ENCODE assay signal across 9 cellular contexts in the genomic region with DNA sequence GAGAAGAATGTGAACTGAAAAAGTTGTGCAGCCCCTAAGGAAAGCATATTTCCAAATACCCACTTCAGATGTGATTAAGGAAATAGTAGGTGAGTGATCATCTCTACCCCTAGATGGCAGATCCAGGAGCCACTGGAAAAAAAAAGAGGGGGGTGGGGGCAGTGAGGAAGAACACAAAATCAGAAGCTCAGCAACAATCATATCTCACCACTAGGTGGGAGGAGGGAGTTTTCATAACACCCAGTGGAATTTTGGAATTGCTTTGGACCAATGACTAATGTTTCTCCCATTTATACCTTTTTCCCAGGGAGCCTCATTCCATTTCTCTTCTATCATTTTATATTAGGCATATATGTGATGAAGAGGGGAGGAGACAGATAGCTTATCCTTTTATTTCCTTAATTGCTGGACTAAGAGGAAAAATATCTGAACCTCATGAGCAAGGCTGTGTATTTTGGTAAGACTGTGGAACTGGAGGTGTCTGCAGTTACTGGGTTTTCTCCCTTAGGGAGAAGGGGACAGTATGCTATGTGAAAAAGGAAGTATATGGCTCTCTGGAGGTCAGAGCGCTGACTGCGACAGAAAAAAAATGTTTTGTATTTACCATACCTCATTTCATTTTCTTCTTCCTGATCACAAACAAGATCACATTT.
DNase-seq lines count a peak whose midpoint lies in the region; ATAC-seq and TF ChIP-seq lines count a peak whose summit lies in the region.
"Had no signal": no experiment of that assay in that cellular context is flagged by ENCODE, and none has a peak within 500 bp of the region (broad histone marks: within the 10 kb centered on the region; RNA-seq: fewer than 3 reads in every experiment).

No MANE protein-coding gene starts in this region.

- peak; percentile 8 for TF ChIP-seq CTCF in left ventricle myocardium inferior (IDR thresholded peaks at IDR 0.05; ENCODE audit: borderline replicate concordance)
- peak; percentile 72 for TF ChIP-seq CTCF in endothelial cell (IDR thresholded peaks at IDR 0.05; ENCODE audit: unreplicated experiment)
- peak in 1 of 6 experiments; percentile 15 for TF ChIP-seq CTCF in adrenal gland (IDR thresholded peaks at IDR 0.05)

- no peaks in the 10 kb centered on the region for H3K27me3 Mint-ChIP-seq in endothelial cell (ENCODE audit: unreplicated experiment)

- H3K27me3 ChIP-seq in left ventricle myocardium inferior (ENCODE audit: low read depth) (no peaks in the 10 kb centered on the region), adrenal gland (no peaks in the 10 kb centered on the region)

- H3K4me1 Mint-ChIP-seq in endothelial cell (ENCODE audit: unreplicated experiment): peaks cover 5% of the 10 kb centered on the region

- intact Hi-C loops in left ventricle myocardium inferior (cut with micrococcal nuclease): no loop called here
- intact Hi-C loops in left ventricle myocardium superior (cut with micrococcal nuclease): no loop called here
- intact Hi-C loops in adrenal gland (cut with DNase I): no loop called here

- no peak for ATAC-seq in left ventricle myocardium superior
- ATAC-seq in GM21723 (IDR thresholded peaks at IDR 0.05; ENCODE audit: unreplicated experiment): no peak
- no peak for ATAC-seq in GM18511 (IDR thresholded peaks at IDR 0.05; ENCODE audit: unreplicated experiment)
- no peak for ATAC-seq in GM21619 (IDR thresholded peaks at IDR 0.05; ENCODE audit: unreplicated experiment)
- ATAC-seq: mucosa of descending colon had no signal

- 71 to 85% (median 82%) methylated on average over 2 of the region's 2 CpGs for WGBS in adrenal gland, 4 donors

- H3K9me3 Mint-ChIP-seq in endothelial cell (ENCODE audit: unreplicated experiment): no peaks in the 10 kb centered on the region

- H3K36me3 Mint-ChIP-seq in endothelial cell (ENCODE audit: low read depth, unreplicated experiment): no peaks in the 10 kb centered on the region

- peak overlapping the region; percentile 85 for H3K27ac Mint-ChIP-seq in endothelial cell (ENCODE audit: unreplicated experiment)

- H3K9me3 ChIP-seq in left ventricle myocardium inferior (replicated peaks): no peaks in the 10 kb centered on the region
- H3K9me3 ChIP-seq in adrenal gland (replicated peaks in 1 of 3): no peaks in the 10 kb centered on the region
- H3K9me3 ChIP-seq: mucosa of descending colon had no signal

- H3K36me3 ChIP-seq in left ventricle myocardium inferior (no peaks in the 10 kb centered on the region), adrenal gland (replicated peaks in 1 of 2) (no peaks in the 10 kb centered on the region)

- H3K27ac ChIP-seq in left ventricle myocardium inferior (replicated peaks): no peak overlapping the region
- H3K27ac ChIP-seq in adrenal gland: no peak overlapping the region

- H3K4me1 ChIP-seq in left ventricle myocardium inferior: no peaks in the 10 kb centered on the region
- peaks cover 0 to 3% of the 10 kb centered on the region in 2 donors for H3K4me1 ChIP-seq in adrenal gland (replicated peaks in 1 of 2)

- DNase-seq in left ventricle myocardium inferior (no peak), left ventricle myocardium superior (no peak), NCI-H1105 (lab: John Stamatoyannopoulos, UW) (peak; percentile 8), endothelial cell (ENCODE audit: low spot score) (peak; percentile 15), adrenal gland (no peak)
- DNase-seq: mucosa of descending colon had no signal

- TF ChIP-seq POLR2A in adrenal gland (IDR thresholded peaks at IDR 0.05): no peak

- H3K4me3 ChIP-seq in left ventricle myocardium inferior (no peak overlapping the region), adrenal gland (no peak overlapping the region)
- H3K4me3 ChIP-seq: mucosa of descending colon had no signal

- H3K4me3 Mint-ChIP-seq in endothelial cell (ENCODE audit: unreplicated experiment): no peak overlapping the region

Comparison
In these comparisons a context has a peak if more than half of its experiments do, and no peak if none do; other contexts are left out.
1. DNase-seq: peak in NCI-H1105 (single experiment) and endothelial cell (single experiment); none in left ventricle myocardium inferior (single experiment), left ventricle myocardium superior (single experiment) and adrenal gland (0 of 7).